24 cellular contexts compared by ENCODE assay signal in the genomic region with DNA sequence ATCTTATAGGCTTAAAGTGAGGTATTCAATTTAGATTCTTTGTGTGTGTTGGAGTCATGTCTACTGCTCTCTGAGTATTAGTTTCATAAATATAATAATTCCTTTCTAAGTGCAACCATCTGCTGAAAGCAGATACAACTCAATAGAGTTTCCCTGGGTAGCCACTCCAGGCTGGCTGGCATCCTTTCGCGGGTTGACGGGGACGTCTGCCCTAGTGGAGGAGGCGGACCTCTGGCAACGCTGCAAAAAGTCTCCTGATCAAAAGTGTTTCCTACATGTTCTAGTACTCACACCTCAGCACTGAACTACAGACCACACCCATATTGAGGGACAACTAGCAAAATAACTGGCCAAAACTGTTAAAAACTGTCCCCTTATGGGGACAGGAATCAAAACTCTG.
"Had no signal": no experiment of that assay in that cellular context is flagged by ENCODE, and none has a peak within 500 bp of the region (broad histone marks: within the 10 kb centered on the region; RNA-seq: fewer than 3 reads in every experiment).

No MANE protein-coding gene starts in this region.

- H3K27ac Mint-ChIP-seq: activated CD4-positive, alpha-beta T cell treated with anti-CD3 and anti-CD28 coated beads for 36 hours; activated CD8-positive, alpha-beta T cell treated with anti-CD3 and anti-CD28 coated beads for 36 hours; activated naive CD4-positive, alpha-beta T cell treated with anti-CD3 and anti-CD28 coated beads, Interleukin-2, amount 10 ng/mL, durations not matched to agents 7 days and 5 days; activated naive CD8-positive, alpha-beta T cell treated with anti-CD3 and anti-CD28 coated beads for 36 hours; activated T-cell treated with anti-CD3 and anti-CD28 coated beads, Interleukin-2, amount 50 U/mL, for 72 hours; activated T-helper 2 cell treated with anti-CD3 and anti-CD28 coated beads, Interferon-gamma antibody, Interleukin-2, Interleukin-4, amounts not matched to agents 10 μg/mL and 5 μg/mL and 100 μg/mL, durations not matched to agents 14 hours and 24 hours and 36 hours had no signal

- H3K36me3 Mint-ChIP-seq: activated naive CD4-positive, alpha-beta T cell treated with anti-CD3 and anti-CD28 coated beads, Interleukin-2, amount 10 ng/mL, durations not matched to agents 7 days and 5 days; activated naive CD8-positive, alpha-beta T cell treated with anti-CD3 and anti-CD28 coated beads for 36 hours had no signal

- H3K27ac ChIP-seq: KMS-11, SK-N-MC, WERI-Rb-1 had no signal

- H3K9me3 Mint-ChIP-seq: activated CD8-positive, alpha-beta T cell treated with anti-CD3 and anti-CD28 coated beads for 36 hours; activated naive CD4-positive, alpha-beta T cell treated with anti-CD3 and anti-CD28 coated beads, Interleukin-2, amount 10 ng/mL, durations not matched to agents 7 days and 5 days; activated naive CD8-positive, alpha-beta T cell treated with anti-CD3 and anti-CD28 coated beads for 36 hours; activated T-cell treated with anti-CD3 and anti-CD28 coated beads, Interleukin-2, amount 50 U/mL, for 72 hours; activated T-helper 2 cell treated with anti-CD3 and anti-CD28 coated beads, Interferon-gamma antibody, Interleukin-2, Interleukin-4, amounts not matched to agents 10 μg/mL and 5 μg/mL and 100 μg/mL, durations not matched to agents 14 hours and 24 hours and 36 hours had no signal

- H3K4me1 Mint-ChIP-seq: activated CD4-positive, alpha-beta T cell treated with anti-CD3 and anti-CD28 coated beads for 36 hours; activated naive CD4-positive, alpha-beta T cell treated with anti-CD3 and anti-CD28 coated beads, Interleukin-2, amount 10 ng/mL, durations not matched to agents 7 days and 5 days; activated naive CD8-positive, alpha-beta T cell treated with anti-CD3 and anti-CD28 coated beads for 36 hours had no signal

- DNase-seq: activated CD4-positive, alpha-beta T cell treated with anti-CD3 and anti-CD28 coated beads for 36 hours; activated CD8-positive, alpha-beta memory T cell treated with anti-CD3 and anti-CD28 coated beads, Interleukin-2, amount 50 U/mL, for 4 hours; activated CD8-positive, alpha-beta T cell treated with anti-CD3 and anti-CD28 coated beads for 36 hours; activated gamma-delta T cell treated with Interleukin-2 at 50 U/mL for 16 hours; activated naive CD4-positive, alpha-beta T cell treated with anti-CD3 and anti-CD28 coated beads, Interleukin-2, amount 10 ng/mL, durations not matched to agents 7 days and 5 days; activated naive CD8-positive, alpha-beta T cell treated with anti-CD3 and anti-CD28 coated beads for 36 hours; activated T-cell treated with anti-CD3 and anti-CD28 coated beads, Interleukin-2, amount 50 U/mL, for 72 hours; MG63; NCI-H1105 treated with DMSO at 0.1 percent for 48 hours; NCI-H1436 treated with DMSO at 0.1 percent for 48 hours; NCI-H187 treated with DMSO at 0.1 percent for 48 hours; NCI-H2081 treated with DMSO at 0.1 percent for 48 hours; NCI-H526; NCI-H774; NK-92 treated with Interleukin-12 subunit alpha and Interleukin-12 subunit beta, amount 100 ng/mL, for 24 hours; OCI-M1; RPMI8226; T-helper 1 cell; WERI-Rb-1 had no signal

- ATAC-seq: activated CD4-positive, alpha-beta T cell treated with anti-CD3 and anti-CD28 coated beads for 36 hours; activated CD8-positive, alpha-beta T cell treated with anti-CD3 and anti-CD28 coated beads for 36 hours; activated T-cell treated with anti-CD3 and anti-CD28 coated beads, Interleukin-2, amount 50 U/mL, for 72 hours; Panc1; Right ventricle myocardium inferior had no signal

- H3K4me3 Mint-ChIP-seq: activated CD4-positive, alpha-beta T cell treated with anti-CD3 and anti-CD28 coated beads for 36 hours; activated CD8-positive, alpha-beta T cell treated with anti-CD3 and anti-CD28 coated beads for 36 hours; activated naive CD4-positive, alpha-beta T cell treated with anti-CD3 and anti-CD28 coated beads, Interleukin-2, amount 10 ng/mL, durations not matched to agents 7 days and 5 days; activated naive CD8-positive, alpha-beta T cell treated with anti-CD3 and anti-CD28 coated beads for 36 hours; activated T-cell treated with anti-CD3 and anti-CD28 coated beads, Interleukin-2, amount 50 U/mL, for 72 hours had no signal
